In the genomic region with DNA sequence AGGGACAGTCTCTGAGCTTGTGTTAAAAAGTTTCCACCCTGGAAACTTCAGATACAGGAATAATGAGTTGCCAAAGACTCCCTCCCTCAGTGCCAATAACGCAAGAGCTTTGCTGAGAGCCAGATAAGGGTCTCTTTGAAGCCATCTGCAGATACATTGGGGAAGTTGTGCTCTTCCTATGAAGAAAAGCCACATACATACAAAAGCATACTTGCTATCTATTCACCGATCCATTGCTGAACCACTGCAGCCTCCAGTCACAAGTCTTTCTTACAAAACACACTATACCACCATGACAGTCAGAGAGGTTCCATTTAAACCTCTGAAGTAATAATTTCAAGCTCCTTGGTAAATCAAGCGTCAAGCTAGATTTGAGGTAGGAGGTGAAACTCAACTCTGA, we compare ENCODE assay signal across 13 cellular contexts. TPM values are rescaled to one million over a fixed set of nuclear protein-coding genes. Genes with fewer than 3 reads are reported as not detected.
"Had no signal": no experiment of that assay in that cellular context is flagged by ENCODE, and none has a peak within 500 bp of the region (broad histone marks: within the 10 kb centered on the region; RNA-seq: fewer than 3 reads in every experiment).

No MANE protein-coding gene starts in this region.

- ATAC-seq: HCT116, HepG2, K562 had no signal

- H3K4me1 Mint-ChIP-seq: IgD-negative memory B cell had no signal

- H3K9me3 ChIP-seq: HAP-1 had no signal

- H3K27ac ChIP-seq: GM23248, HL-60 had no signal

- H3K4me3 Mint-ChIP-seq: HFFc6, IgD-negative memory B cell had no signal

- H3K4me3 ChIP-seq: GM23248, HAP-1, K562 had no signal

- H3K36me3 Mint-ChIP-seq: IgD-negative memory B cell had no signal

- H3K27ac Mint-ChIP-seq: HFFc6, IgD-negative memory B cell had no signal

- H3K36me3 ChIP-seq: HAP-1 had no signal

- H3K4me1 ChIP-seq: HAP-1 had no signal

- H3K27me3 Mint-ChIP-seq: IgD-negative memory B cell had no signal

- DNase-seq: GM23248, GOT3, H7, HFFc6, KG1 had no signal

RNA-seq across cellular contexts. Expression of a gene that starts 10.0 kb away (rescaled TPM):
- total RNA-seq: GM23248, H4, H7, HepG2, HFFc6, HT1080, K562 had no signal
- polyA plus RNA-seq: GM23248, HepG2, IgD-negative memory B cell, K562 had no signal

RNA-seq across cellular contexts. Expression of a gene that starts 55.3 kb away (rescaled TPM):
- total RNA-seq: GM23248, H4, H7, HepG2, HFFc6, HT1080, K562 had no signal
- polyA plus RNA-seq: GM23248, HepG2, K562 had no signal
